Comparison of ENCODE assay signal across 1 cellular context in the genomic region with DNA sequence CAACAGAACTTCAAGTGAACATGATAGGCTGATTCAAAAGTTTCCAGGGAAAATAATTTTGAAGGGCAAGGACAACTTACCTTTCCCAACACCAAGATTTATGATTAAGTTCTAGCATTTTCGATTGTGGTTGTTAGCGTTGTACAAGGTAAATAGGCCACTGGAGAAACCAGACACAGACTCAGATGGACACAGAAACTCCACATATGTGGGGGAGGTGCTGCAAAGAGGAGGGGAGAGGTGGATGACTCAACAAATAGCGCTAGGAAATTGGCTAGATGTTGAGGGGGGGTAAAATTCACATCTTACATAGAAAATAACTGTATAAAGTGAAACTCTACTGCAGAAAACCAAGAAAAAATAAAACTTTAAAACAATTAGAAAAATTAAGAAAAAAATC.
TF ChIP-seq lines count a peak whose summit lies in the region.

No MANE protein-coding gene starts in this region.

TF ChIP-seq in K562, 482 proteins besides CTCF, POLR2A, EP300 and RAD21 (continued from another document and continues in another):
- TF ChIP-seq, protein P1, sequence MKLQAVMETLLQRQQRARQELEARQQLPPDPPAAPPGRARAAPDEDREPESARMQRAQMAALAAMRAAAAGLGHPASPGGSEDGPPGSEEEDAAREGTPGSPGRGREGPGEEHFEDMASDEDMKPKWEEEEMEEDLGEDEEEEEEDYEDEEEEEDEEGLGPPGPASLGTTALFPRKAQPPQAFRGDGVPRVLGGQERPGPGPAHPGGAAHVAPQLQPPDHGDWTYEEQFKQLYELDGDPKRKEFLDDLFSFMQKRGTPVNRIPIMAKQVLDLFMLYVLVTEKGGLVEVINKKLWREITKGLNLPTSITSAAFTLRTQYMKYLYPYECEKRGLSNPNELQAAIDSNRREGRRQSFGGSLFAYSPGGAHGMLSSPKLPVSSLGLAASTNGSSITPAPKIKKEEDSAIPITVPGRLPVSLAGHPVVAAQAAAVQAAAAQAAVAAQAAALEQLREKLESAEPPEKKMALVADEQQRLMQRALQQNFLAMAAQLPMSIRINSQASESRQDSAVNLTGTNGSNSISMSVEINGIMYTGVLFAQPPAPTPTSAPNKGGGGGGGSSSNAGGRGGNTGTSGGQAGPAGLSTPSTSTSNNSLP (IDR thresholded peaks at IDR 0.05; ENCODE audit: borderline replicate concordance, low read depth, low read length) = 0 out of 2 replicates have a peak, but pooled peaks have one; percentile 43
- no peak for TF ChIP-seq PHF20 (IDR thresholded peaks at IDR 0.05; ENCODE audit: partially characterized antibody)
- TF ChIP-seq SRSF9 (IDR thresholded peaks at IDR 0.05; ENCODE audit: borderline replicate concordance, low read depth, low read length) = no peak
- TF ChIP-seq KDM4B (IDR thresholded peaks at IDR 0.05; ENCODE audit: borderline replicate concordance in 2 of 2, low read depth in 1 of 2) = no peak
- TF ChIP-seq C11orf30 (IDR thresholded peaks at IDR 0.05; ENCODE audit: low read depth) = peak; percentile 90
- no peak for TF ChIP-seq NFRKB (IDR thresholded peaks at IDR 0.05; ENCODE audit: low read depth)
- TF ChIP-seq ZNF316 (IDR thresholded peaks at IDR 0.05) = peak; percentile 90
- TF ChIP-seq, protein P2, sequence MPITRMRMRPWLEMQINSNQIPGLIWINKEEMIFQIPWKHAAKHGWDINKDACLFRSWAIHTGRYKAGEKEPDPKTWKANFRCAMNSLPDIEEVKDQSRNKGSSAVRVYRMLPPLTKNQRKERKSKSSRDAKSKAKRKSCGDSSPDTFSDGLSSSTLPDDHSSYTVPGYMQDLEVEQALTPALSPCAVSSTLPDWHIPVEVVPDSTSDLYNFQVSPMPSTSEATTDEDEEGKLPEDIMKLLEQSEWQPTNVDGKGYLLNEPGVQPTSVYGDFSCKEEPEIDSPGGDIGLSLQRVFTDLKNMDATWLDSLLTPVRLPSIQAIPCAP (CRISPR knock-in tag; IDR thresholded peaks at IDR 0.05; ENCODE audit: borderline replicate concordance) = no peak
- TF ChIP-seq FOXM1 (IDR thresholded peaks at IDR 0.05; ENCODE audit: low read depth) = peak; percentile 25; the same call in 1 of the 2 replicates
- no peak for TF ChIP-seq FOXM1 (CRISPR knock-in tag; IDR thresholded peaks at IDR 0.05; ENCODE audit: low read depth)
- peak; percentile 74 for TF ChIP-seq ARID1B (IDR thresholded peaks at IDR 0.05)
- TF ChIP-seq TCF7L2 (IDR thresholded peaks at IDR 0.05; ENCODE audit: low read depth, low read length) = no peak
- TF ChIP-seq ELF4 (CRISPR knock-in tag; IDR thresholded peaks at IDR 0.05) = no peak
- TF ChIP-seq TEAD4 (IDR thresholded peaks at IDR 0.05; ENCODE audit: low read length) = no peak
- TF ChIP-seq TEAD4 (CRISPR knock-in tag; IDR thresholded peaks at IDR 0.05; ENCODE audit: borderline replicate concordance) = no peak
- peak; percentile 81 for TF ChIP-seq FOSL1 (tag; conservative IDR thresholded peaks at IDR 0.05)
- peak; percentile 46 for TF ChIP-seq BRD9 (IDR thresholded peaks at IDR 0.05; ENCODE audit: low read depth, partially characterized antibody)
- peak; percentile 69; the same call in 1 of the 2 replicates for TF ChIP-seq NFE2L1 (tag; IDR thresholded peaks at IDR 0.05; ENCODE audit: borderline replicate concordance, low read depth)
- no peak for TF ChIP-seq HLTF (IDR thresholded peaks at IDR 0.05)
- TF ChIP-seq, protein P3, sequence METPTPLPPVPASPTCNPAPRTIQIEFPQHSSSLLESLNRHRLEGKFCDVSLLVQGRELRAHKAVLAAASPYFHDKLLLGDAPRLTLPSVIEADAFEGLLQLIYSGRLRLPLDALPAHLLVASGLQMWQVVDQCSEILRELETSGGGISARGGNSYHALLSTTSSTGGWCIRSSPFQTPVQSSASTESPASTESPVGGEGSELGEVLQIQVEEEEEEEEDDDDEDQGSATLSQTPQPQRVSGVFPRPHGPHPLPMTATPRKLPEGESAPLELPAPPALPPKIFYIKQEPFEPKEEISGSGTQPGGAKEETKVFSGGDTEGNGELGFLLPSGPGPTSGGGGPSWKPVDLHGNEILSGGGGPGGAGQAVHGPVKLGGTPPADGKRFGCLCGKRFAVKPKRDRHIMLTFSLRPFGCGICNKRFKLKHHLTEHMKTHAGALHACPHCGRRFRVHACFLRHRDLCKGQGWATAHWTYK (CRISPR knock-in tag; IDR thresholded peaks at IDR 0.05) = peak; percentile 76
- TF ChIP-seq KLF1 (tag; IDR thresholded peaks at IDR 0.05) = no peak
- no peak for TF ChIP-seq U2AF1 (optimal IDR thresholded peaks at IDR 0.05; ENCODE audit: low read depth, low read length)
- TF ChIP-seq RBM15 (IDR thresholded peaks at IDR 0.05; ENCODE audit: insufficient read depth, low read length) = no peak
- TF ChIP-seq NFATC3 (IDR thresholded peaks at IDR 0.05) = no peak
- no peak for TF ChIP-seq L3MBTL2 (IDR thresholded peaks at IDR 0.05)
- TF ChIP-seq ZSCAN32 (CRISPR knock-in tag; IDR thresholded peaks at IDR 0.05) = no peak
- peak; percentile 94 for TF ChIP-seq MAFG (tag; conservative IDR thresholded peaks at IDR 0.05)
- TF ChIP-seq HDAC2 (IDR thresholded peaks at IDR 0.05) = peak; percentile 47; the same call in 1 of the 2 replicates
- no peak for TF ChIP-seq ZZZ3 (IDR thresholded peaks at IDR 0.05)
- TF ChIP-seq SMC3 (conservative IDR thresholded peaks at IDR 0.05; ENCODE audit: insufficient read depth, low read depth, low read length) = no peak
- TF ChIP-seq ZFPM2 (CRISPR knock-in tag; IDR thresholded peaks at IDR 0.05) = no peak
- TF ChIP-seq, protein P4, sequence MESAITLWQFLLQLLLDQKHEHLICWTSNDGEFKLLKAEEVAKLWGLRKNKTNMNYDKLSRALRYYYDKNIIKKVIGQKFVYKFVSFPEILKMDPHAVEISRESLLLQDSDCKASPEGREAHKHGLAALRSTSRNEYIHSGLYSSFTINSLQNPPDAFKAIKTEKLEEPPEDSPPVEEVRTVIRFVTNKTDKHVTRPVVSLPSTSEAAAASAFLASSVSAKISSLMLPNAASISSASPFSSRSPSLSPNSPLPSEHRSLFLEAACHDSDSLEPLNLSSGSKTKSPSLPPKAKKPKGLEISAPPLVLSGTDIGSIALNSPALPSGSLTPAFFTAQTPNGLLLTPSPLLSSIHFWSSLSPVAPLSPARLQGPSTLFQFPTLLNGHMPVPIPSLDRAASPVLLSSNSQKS (CRISPR knock-in tag; IDR thresholded peaks at IDR 0.05) = no peak
- no peak for TF ChIP-seq SIN3A (IDR thresholded peaks at IDR 0.05; ENCODE audit: borderline replicate concordance in 2 of 2, control insufficient read depth in 1 of 2, low read depth in 2 of 2, low read length in 2 of 2)
- no peak for TF ChIP-seq ZNF134 (CRISPR knock-in tag; conservative IDR thresholded peaks at IDR 0.05)
- TF ChIP-seq MAFK (IDR thresholded peaks at IDR 0.05; ENCODE audit: low read length) = peak; percentile 80
- TF ChIP-seq, protein P5, sequence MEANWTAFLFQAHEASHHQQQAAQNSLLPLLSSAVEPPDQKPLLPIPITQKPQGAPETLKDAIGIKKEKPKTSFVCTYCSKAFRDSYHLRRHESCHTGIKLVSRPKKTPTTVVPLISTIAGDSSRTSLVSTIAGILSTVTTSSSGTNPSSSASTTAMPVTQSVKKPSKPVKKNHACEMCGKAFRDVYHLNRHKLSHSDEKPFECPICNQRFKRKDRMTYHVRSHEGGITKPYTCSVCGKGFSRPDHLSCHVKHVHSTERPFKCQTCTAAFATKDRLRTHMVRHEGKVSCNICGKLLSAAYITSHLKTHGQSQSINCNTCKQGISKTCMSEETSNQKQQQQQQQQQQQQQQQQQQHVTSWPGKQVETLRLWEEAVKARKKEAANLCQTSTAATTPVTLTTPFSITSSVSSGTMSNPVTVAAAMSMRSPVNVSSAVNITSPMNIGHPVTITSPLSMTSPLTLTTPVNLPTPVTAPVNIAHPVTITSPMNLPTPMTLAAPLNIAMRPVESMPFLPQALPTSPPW (CRISPR knock-in tag; IDR thresholded peaks at IDR 0.05) = peak; percentile 90
- peak; percentile 85; the same call in 1 of the 2 replicates for TF ChIP-seq LEF1 (IDR thresholded peaks at IDR 0.05)
- TF ChIP-seq EGR1 (conservative IDR thresholded peaks at IDR 0.05) = peak; percentile 46; the same call in 1 of the 2 replicates
- peak in 1 of 2 experiments; percentile 61; a peak in 1 of 4 replicates for TF ChIP-seq MAZ (CRISPR knock-in tag; conservative IDR thresholded peaks at IDR 0.05 in 1 of 2, IDR thresholded peaks at IDR 0.05 in 1 of 2)
- TF ChIP-seq SMARCC2 (IDR thresholded peaks at IDR 0.05; ENCODE audit: low read depth) = peak; percentile 73; the same call in 1 of the 2 replicates
- TF ChIP-seq KLF16 (IDR thresholded peaks at IDR 0.05) = peak; percentile 39; the same call in 1 of the 2 replicates
- TF ChIP-seq EP400 (IDR thresholded peaks at IDR 0.05) = peak; percentile 33; the same call in 1 of the 2 replicates
- TF ChIP-seq ZNF174 (CRISPR knock-in tag; IDR thresholded peaks at IDR 0.05) = no peak
- TF ChIP-seq KLF6 (CRISPR knock-in tag; IDR thresholded peaks at IDR 0.05; ENCODE audit: borderline replicate concordance) = no peak
- no peak for TF ChIP-seq ZNF23 (CRISPR knock-in tag; IDR thresholded peaks at IDR 0.05)
- peak; percentile 96 for TF ChIP-seq NFE2 (IDR thresholded peaks at IDR 0.05; ENCODE audit: low read depth)
- no peak for TF ChIP-seq MTA1 (IDR thresholded peaks at IDR 0.05; ENCODE audit: borderline replicate concordance)
- TF ChIP-seq ZNF175 (CRISPR knock-in tag; IDR thresholded peaks at IDR 0.05; ENCODE audit: low read depth) = no peak
- no peak for TF ChIP-seq DMBX1 (CRISPR knock-in tag; IDR thresholded peaks at IDR 0.05; ENCODE audit: borderline replicate concordance)
- peak; percentile 78 for TF ChIP-seq JUN (IDR thresholded peaks at IDR 0.05; ENCODE audit: borderline replicate concordance, low read depth, low read length)
- no peak for TF ChIP-seq JUN (CRISPR knock-in tag; IDR thresholded peaks at IDR 0.05; ENCODE audit: borderline replicate concordance)
- 0 out of 2 replicates have a peak, but pooled peaks have one; percentile 33 for TF ChIP-seq NCOR1 (IDR thresholded peaks at IDR 0.05)
- TF ChIP-seq NCOA1 (IDR thresholded peaks at IDR 0.05; ENCODE audit: low read depth) = 0 out of 2 replicates have a peak, but pooled peaks have one; percentile 36
- TF ChIP-seq, protein P6, sequence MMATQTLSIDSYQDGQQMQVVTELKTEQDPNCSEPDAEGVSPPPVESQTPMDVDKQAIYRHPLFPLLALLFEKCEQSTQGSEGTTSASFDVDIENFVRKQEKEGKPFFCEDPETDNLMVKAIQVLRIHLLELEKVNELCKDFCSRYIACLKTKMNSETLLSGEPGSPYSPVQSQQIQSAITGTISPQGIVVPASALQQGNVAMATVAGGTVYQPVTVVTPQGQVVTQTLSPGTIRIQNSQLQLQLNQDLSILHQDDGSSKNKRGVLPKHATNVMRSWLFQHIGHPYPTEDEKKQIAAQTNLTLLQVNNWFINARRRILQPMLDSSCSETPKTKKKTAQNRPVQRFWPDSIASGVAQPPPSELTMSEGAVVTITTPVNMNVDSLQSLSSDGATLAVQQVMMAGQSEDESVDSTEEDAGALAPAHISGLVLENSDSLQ (IDR thresholded peaks at IDR 0.05) = peak; percentile 34
- TF ChIP-seq, protein P7, sequence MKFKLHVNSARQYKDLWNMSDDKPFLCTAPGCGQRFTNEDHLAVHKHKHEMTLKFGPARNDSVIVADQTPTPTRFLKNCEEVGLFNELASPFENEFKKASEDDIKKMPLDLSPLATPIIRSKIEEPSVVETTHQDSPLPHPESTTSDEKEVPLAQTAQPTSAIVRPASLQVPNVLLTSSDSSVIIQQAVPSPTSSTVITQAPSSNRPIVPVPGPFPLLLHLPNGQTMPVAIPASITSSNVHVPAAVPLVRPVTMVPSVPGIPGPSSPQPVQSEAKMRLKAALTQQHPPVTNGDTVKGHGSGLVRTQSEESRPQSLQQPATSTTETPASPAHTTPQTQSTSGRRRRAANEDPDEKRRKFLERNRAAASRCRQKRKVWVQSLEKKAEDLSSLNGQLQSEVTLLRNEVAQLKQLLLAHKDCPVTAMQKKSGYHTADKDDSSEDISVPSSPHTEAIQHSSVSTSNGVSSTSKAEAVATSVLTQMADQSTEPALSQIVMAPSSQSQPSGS (CRISPR knock-in tag; IDR thresholded peaks at IDR 0.05) = no peak
- TF ChIP-seq, protein P8, sequence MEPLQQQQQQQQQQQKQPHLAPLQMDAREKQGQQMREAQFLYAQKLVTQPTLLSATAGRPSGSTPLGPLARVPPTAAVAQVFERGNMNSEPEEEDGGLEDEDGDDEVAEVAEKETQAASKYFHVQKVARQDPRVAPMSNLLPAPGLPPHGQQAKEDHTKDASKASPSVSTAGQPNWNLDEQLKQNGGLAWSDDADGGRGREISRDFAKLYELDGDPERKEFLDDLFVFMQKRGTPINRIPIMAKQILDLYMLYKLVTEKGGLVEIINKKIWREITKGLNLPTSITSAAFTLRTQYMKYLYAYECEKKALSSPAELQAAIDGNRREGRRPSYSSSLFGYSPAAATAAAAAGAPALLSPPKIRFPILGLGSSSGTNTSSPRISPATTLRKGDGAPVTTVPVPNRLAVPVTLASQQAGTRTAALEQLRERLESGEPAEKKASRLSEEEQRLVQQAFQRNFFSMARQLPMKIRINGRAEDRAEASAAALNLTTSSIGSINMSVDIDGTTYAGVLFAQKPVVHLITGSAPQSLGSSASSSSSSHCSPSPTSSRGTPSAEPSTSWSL (CRISPR knock-in tag; IDR thresholded peaks at IDR 0.05; ENCODE audit: borderline replicate concordance) = no peak
- TF ChIP-seq ERF (CRISPR knock-in tag; IDR thresholded peaks at IDR 0.05) = no peak
- TF ChIP-seq RBM14 (IDR thresholded peaks at IDR 0.05; ENCODE audit: borderline replicate concordance, insufficient read depth, low read depth, low read length) = no peak
- peak in 1 of 2 experiments; percentile 43; a peak in 1 of 4 replicates for TF ChIP-seq TBL1XR1 (IDR thresholded peaks at IDR 0.05; ENCODE audit: low read length in 2 of 2)
- peak; percentile 87 for TF ChIP-seq SMARCA4 (IDR thresholded peaks at IDR 0.05)
- no peak for TF ChIP-seq KAT8 (IDR thresholded peaks at IDR 0.05; ENCODE audit: low read depth)
- TF ChIP-seq CBFB (CRISPR knock-in tag; IDR thresholded peaks at IDR 0.05) = no peak
- TF ChIP-seq ZNF212 (CRISPR knock-in tag; IDR thresholded peaks at IDR 0.05) = no peak
- TF ChIP-seq DPF2 (IDR thresholded peaks at IDR 0.05) = peak; percentile 85
